ENCODE assay signal across 19 cellular contexts in the genomic region with DNA sequence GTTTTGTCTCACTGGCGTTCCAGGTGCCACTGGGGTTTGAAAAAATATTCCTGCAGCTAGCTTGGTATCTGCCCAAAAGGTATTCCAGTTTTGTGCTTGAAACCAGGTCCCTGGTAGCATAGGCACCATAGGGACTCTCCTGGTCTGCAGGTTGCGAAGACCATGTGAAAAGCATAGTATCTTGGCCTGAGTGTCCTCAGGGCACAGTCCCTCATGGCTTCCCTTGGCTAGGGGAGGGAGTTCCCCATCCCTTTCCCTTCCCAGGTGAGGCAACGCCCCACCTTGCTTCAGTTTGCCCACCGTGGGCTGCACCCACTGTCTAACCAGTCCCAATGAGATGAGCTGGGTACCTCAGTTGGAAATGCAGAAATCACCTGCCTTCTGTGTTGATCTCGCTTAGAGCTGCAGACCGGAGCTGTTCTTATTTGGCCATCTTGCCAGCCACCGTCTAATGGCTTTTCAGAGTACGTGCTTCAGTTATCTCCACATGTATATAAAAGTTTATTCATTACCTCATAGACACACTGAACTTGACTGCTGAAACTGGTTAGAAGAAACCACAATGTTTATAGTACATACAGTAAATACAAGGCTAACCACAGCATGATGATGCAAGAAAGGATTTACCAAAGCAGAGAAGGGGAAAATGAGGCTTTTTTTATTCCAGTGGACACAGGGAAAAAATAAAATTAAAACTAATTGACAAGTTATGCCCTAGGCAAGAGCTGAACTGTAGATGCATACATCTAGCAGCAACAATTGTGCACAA. TPM values are rescaled to one million over a fixed set of nuclear protein-coding genes. Genes with fewer than 3 reads are reported as not detected.
DNase-seq lines count a peak whose midpoint lies in the region; TF ChIP-seq lines count a peak whose summit lies in the region.
"Had no signal": no experiment of that assay in that cellular context is flagged by ENCODE, and none has a peak within 500 bp of the region (broad histone marks: within the 10 kb centered on the region; RNA-seq: fewer than 3 reads in every experiment).

No MANE protein-coding gene starts in this region.

- peaks cover 12% of the 10 kb centered on the region for H3K4me1 Mint-ChIP-seq in Calu3 (ENCODE audit: low read depth, unreplicated experiment)

- TF ChIP-seq CTCF in Calu3 (IDR thresholded peaks at IDR 0.05; ENCODE audit: unreplicated experiment) (no peak), mammary epithelial cell (conservative IDR thresholded peaks at IDR 0.05 in 1 of 2, IDR thresholded peaks at IDR 0.05 in 1 of 2; ENCODE audit: extremely low read depth in 1 of 2, insufficient read depth in 1 of 2, low read depth in 1 of 2, low read length in 2 of 2) (no peak), kidney epithelial cell (IDR thresholded peaks at IDR 0.05; ENCODE audit: insufficient read depth, low read length, poor library complexity, severe bottlenecking) (no peak), osteoblast (IDR thresholded peaks at IDR 0.05; ENCODE audit: extremely low read depth, low read depth, low read length) (no peak)

- H3K4me1 ChIP-seq in mammary epithelial cell (ENCODE audit: insufficient read depth, low read length) (no peaks in the 10 kb centered on the region), osteoblast (ENCODE audit: insufficient read depth, low read length) (no peaks in the 10 kb centered on the region)
- H3K4me1 ChIP-seq: heart left ventricle, vagina had no signal

- H3K27ac ChIP-seq in mammary epithelial cell (ENCODE audit: insufficient read depth, low read depth, low read length): no peak overlapping the region
- no peak overlapping the region for H3K27ac ChIP-seq in osteoblast (ENCODE audit: low read depth, low read length)
- H3K27ac ChIP-seq: heart left ventricle, vagina, WERI-Rb-1 had no signal

- H4K20me1 ChIP-seq in mammary epithelial cell (ENCODE audit: insufficient read depth, low read length) (no peaks in the 10 kb centered on the region), osteoblast (ENCODE audit: insufficient read depth, low read length) (no peaks in the 10 kb centered on the region)

- DNase-seq in Calu3 (no peak), MV-4-11 (lab: John Stamatoyannopoulos, UW) (peak; percentile 59), mammary epithelial cell (peak; percentile 63), kidney epithelial cell (ENCODE audit: low read depth) (peak; percentile 5), NCI-H1694 (lab: John Stamatoyannopoulos, UW) (no peak), GOT3 (lab: John Stamatoyannopoulos, UW) (no peak), osteoblast (ENCODE audit: insufficient read length, low spot score, missing footprints) (no peak)
- DNase-seq in activated CD4-positive, alpha-beta T cell treated with anti-CD3 and anti-CD28 coated beads, Interleukin-2, amount 50 U/mL, for 1 hour: no peak
- DNase-seq: CD4-positive, alpha-beta memory T cell; effector memory CD8-positive, alpha-beta T cell; heart left ventricle; Karpas-422; naive B cell; NK-92 treated with Interleukin-12 subunit alpha and Interleukin-12 subunit beta, amount 100 ng/mL, for 24 hours; retina; stimulated activated CD4-positive, alpha-beta T cell treated with anti-CD3 and anti-CD28 coated beads, Interleukin-4, amount 100 ng/mL, for 1 hour; stimulated activated naive CD4-positive, alpha-beta T cell; WERI-Rb-1 had no signal

- intact Hi-C loops in Calu3 (cut with micrococcal nuclease; ENCODE audit: unreplicated experiment) (no loop called here), mammary epithelial cell (cut with micrococcal nuclease) (no loop called here)

- no peak overlapping the region for H3K4me3 Mint-ChIP-seq in Calu3 (ENCODE audit: low read depth, unreplicated experiment)
- H3K4me3 Mint-ChIP-seq: CD4-positive, alpha-beta memory T cell; effector memory CD8-positive, alpha-beta T cell had no signal

- peaks cover 33% of the 10 kb centered on the region for H3K36me3 Mint-ChIP-seq in Calu3 (ENCODE audit: insufficient read depth, unreplicated experiment)

- H3K27me3 ChIP-seq in mammary epithelial cell (ENCODE audit: insufficient read depth, low read length) (no peaks in the 10 kb centered on the region), kidney epithelial cell (ENCODE audit: control insufficient read depth, insufficient read depth, low read length) (no peaks in the 10 kb centered on the region), osteoblast (ENCODE audit: insufficient read depth, low read length) (no peaks in the 10 kb centered on the region)
- H3K27me3 ChIP-seq: vagina had no signal

- H3K27me3 Mint-ChIP-seq in Calu3 (ENCODE audit: unreplicated experiment): no peaks in the 10 kb centered on the region
- H3K27me3 Mint-ChIP-seq: CD4-positive, alpha-beta memory T cell; effector memory CD8-positive, alpha-beta T cell had no signal

- CTCF ChIA-PET in Calu3 (lab: Charles Lee): no interaction called here
- CTCF ChIA-PET in mammary epithelial cell (lab: Charles Lee; ENCODE audit: low non-redundant PET): no interaction called here

- dilution Hi-C loops in mammary epithelial cell (cut with HindIII; ENCODE audit: low sequenced_read_pairs): no loop called here

- H3K4me2 ChIP-seq in mammary epithelial cell (ENCODE audit: insufficient read depth, low read depth, low read length): no peak overlapping the region
- H3K4me2 ChIP-seq in osteoblast (ENCODE audit: insufficient read depth, low read length): no peak overlapping the region

- H3K36me3 ChIP-seq in mammary epithelial cell (ENCODE audit: insufficient read depth, low read length) (peaks cover 5% of the 10 kb centered on the region), kidney epithelial cell (ENCODE audit: control insufficient read depth, insufficient read depth, low read length) (no peaks in the 10 kb centered on the region), osteoblast (ENCODE audit: insufficient read depth, low read length) (no peaks in the 10 kb centered on the region)

- no peak overlapping the region for H3K4me3 ChIP-seq in mammary epithelial cell (replicated peaks in 1 of 3; ENCODE audit: insufficient read depth in 1 of 3, low read depth in 2 of 3, low read length in 3 of 3)
- no peak overlapping the region for H3K4me3 ChIP-seq in kidney epithelial cell (ENCODE audit: low read depth, low read length)
- no peak overlapping the region for H3K4me3 ChIP-seq in osteoblast (ENCODE audit: insufficient read depth, low read length)
- H3K4me3 ChIP-seq: heart left ventricle, vagina had no signal

- H3K9me3 ChIP-seq in mammary epithelial cell (replicated peaks; ENCODE audit: insufficient read depth, low read length): peaks cover 5% of the 10 kb centered on the region
- H3K9me3 ChIP-seq in osteoblast (ENCODE audit: low read depth, low read length): no peaks in the 10 kb centered on the region
- H3K9me3 ChIP-seq: vagina had no signal

- no peak overlapping the region for H2AFZ ChIP-seq in mammary epithelial cell (ENCODE audit: low read depth, low read length)
- H2AFZ ChIP-seq in osteoblast (ENCODE audit: low read length): no peak overlapping the region

- 49% methylated on average over 8 of the region's 8 CpGs for WGBS in mammary epithelial cell (ENCODE audit: low coverage, missing lambda C conversion rate)

- BruUV-seq in Calu3 (replicated peaks; lab: Mats Ljungman, UMichigan): no TSS peak
- no TSS peak for BruUV-seq in mammary epithelial cell (replicated peaks; lab: Mats Ljungman, UMichigan)

- H3K27ac Mint-ChIP-seq in Calu3 (ENCODE audit: unreplicated experiment): peak overlapping the region; percentile 40

- in situ Hi-C loops in mammary epithelial cell (cut with MboI; ENCODE audit: low sequenced_read_pairs in 2 of 2): no loop called here

- peaks cover 4% of the 10 kb centered on the region for H3K9me3 Mint-ChIP-seq in Calu3 (ENCODE audit: low read depth, unreplicated experiment)
- H3K9me3 Mint-ChIP-seq: CD4-positive, alpha-beta memory T cell; effector memory CD8-positive, alpha-beta T cell had no signal

- H3K9ac ChIP-seq in mammary epithelial cell (ENCODE audit: insufficient read depth, low read length): no peak overlapping the region

- peaks cover 32% of the 10 kb centered on the region for H3K79me2 ChIP-seq in mammary epithelial cell (ENCODE audit: insufficient read depth, low read length)
- H3K79me2 ChIP-seq in osteoblast (ENCODE audit: insufficient read depth, low read length): no peaks in the 10 kb centered on the region

RNA-seq across cellular contexts. Expression of a gene that starts 10.6 kb away (rescaled TPM):
- total RNA-seq in Calu3 (2022) (26.8 and 34.1 TPM in 2 replicates), mammary epithelial cell (10 to 100 TPM; 14.5 to 41.1 TPM), kidney epithelial cell (18.1 and 19.2 TPM in 2 replicates), osteoblast (13.4 and 14.7 TPM in 2 replicates)
- polyA plus RNA-seq in mammary epithelial cell: 36.8 TPM
- 28.9 TPM for polyA minus RNA-seq in mammary epithelial cell

Comparison
In these comparisons a context has a peak if more than half of its experiments do, and no peak if none do; other contexts are left out.
1. DNase-seq: peak in MV-4-11 (single experiment), mammary epithelial cell (single experiment) and kidney epithelial cell (single experiment); none in Calu3 (single experiment), NCI-H1694 (single experiment), GOT3 (single experiment), osteoblast (single experiment) and activated CD4-positive, alpha-beta T cell treated with anti-CD3 and anti-CD28 coated beads, Interleukin-2, amount 50 U/mL, for 1 hour (single experiment).